ENCODE assay signal across 8 cellular contexts in the genomic region with DNA sequence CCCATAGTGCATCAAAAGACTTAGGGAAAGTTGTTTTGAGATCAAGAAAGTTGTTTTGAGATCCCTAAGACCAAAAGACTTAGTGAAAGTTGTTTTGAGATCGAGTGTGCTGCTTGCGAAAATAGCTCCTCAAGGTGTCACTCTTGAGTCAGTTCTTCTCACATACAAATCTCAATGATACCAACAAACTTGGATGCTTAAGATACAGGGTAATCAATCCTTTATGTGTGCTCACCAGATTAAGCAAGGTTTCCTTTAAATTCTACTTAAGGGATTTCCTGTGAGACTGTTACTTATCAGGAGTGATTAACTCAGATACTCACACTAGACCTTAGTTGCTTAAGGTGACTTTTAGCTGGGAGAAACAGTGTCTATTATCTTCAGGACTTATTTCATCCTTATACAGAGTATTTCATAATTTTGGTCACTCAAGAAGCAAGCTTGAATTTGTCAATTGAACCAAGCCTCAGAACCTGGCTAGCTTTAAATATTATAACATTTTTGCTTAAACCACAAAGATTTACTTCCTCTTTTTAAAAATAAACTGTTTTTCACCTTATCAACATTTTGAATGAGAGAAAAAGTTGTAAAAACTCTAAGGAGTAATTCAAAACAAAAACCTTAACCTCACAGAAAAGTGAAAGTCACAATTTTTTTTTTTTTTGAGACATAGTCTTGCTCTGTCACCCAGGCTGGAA. TPM values are rescaled to one million over a fixed set of nuclear protein-coding genes. Genes with fewer than 3 reads are reported as not detected.
A peak's percentile ranks its signal among the peaks of the same experiment; 100 is the strongest.
DNase-seq lines count a peak whose midpoint lies in the region; ATAC-seq, FAIRE-seq and TF ChIP-seq lines count a peak whose summit lies in the region.

No MANE protein-coding gene starts in this region.

- H3K14ac ChIP-seq in mesenchymal stem cell (ENCODE audit: low read length in 2 of 2): no peak overlapping the region

- intact Hi-C loops in colonic mucosa (cut with DNase I): loop anchor here (2.0 kb wide), 1 partner anchor 188 kb away; no protein-coding TSS in a partner anchor

- H2BK12ac ChIP-seq in mesenchymal stem cell (ENCODE audit: low read length in 2 of 2): no peak overlapping the region

- H3K4me2 ChIP-seq in mesenchymal stem cell (ENCODE audit: low read length, poor library complexity, severe bottlenecking): no peak overlapping the region

- no peak overlapping the region for H2AFZ ChIP-seq in mesenchymal stem cell (ENCODE audit: low read depth, low read length)

- WGBS in mesenchymal stem cell: 0% methylated on average over 2 of the region's 2 CpGs

- peak; percentile 90 for TF ChIP-seq CTCF in D721Med (IDR thresholded peaks at IDR 0.05; ENCODE audit: insufficient read depth, missing control alignments)
- peak; percentile 52 for TF ChIP-seq CTCF in colonic mucosa (IDR thresholded peaks at IDR 0.05)

- no peak overlapping the region for H3K4ac ChIP-seq in mesenchymal stem cell (ENCODE audit: low read depth in 1 of 2, low read length in 2 of 2)

- DNase-seq in D721Med (ENCODE audit: insufficient read length, low spot score): no peak
- DNase-seq in LHCN-M2 (ENCODE audit: low read depth): peak; percentile 49
- DNase-seq in SIG-M5 (lab: John Stamatoyannopoulos, UW): peak; percentile 35
- DNase-seq in colonic mucosa: peak; percentile 31
- DNase-seq in mesenchymal stem cell: peak; percentile 73
- no peak for DNase-seq in T1000 (lab: John Stamatoyannopoulos, UW)
- no peak for DNase-seq in occipital lobe (lab: John Stamatoyannopoulos, UW)

- no peak overlapping the region for H2BK15ac ChIP-seq in mesenchymal stem cell (ENCODE audit: low read depth, poor library complexity, severe bottlenecking)

- H3K4me1 ChIP-seq in colonic mucosa (no peaks in the 10 kb centered on the region), mesenchymal stem cell (ENCODE audit: control insufficient read depth, insufficient read depth, low read depth, low read length) (no peaks in the 10 kb centered on the region)

- no peak overlapping the region for H4K8ac ChIP-seq in mesenchymal stem cell (ENCODE audit: low read length)

- ATAC-seq in GM19035 (IDR thresholded peaks at IDR 0.05; ENCODE audit: unreplicated experiment): peak; percentile 76

- H2BK120ac ChIP-seq in mesenchymal stem cell (ENCODE audit: low read depth, low read length): no peak overlapping the region

- H3K4me3 ChIP-seq in colonic mucosa (no peak overlapping the region), mesenchymal stem cell (ENCODE audit: insufficient read depth in 1 of 2, low read depth in 1 of 2, low read length in 2 of 2) (no peak overlapping the region)

- H3K9ac ChIP-seq in colonic mucosa (ENCODE audit: low read depth in 2 of 2, low read length in 2 of 2) (no peak overlapping the region), mesenchymal stem cell (ENCODE audit: low read length) (peak overlapping the region; percentile 56)

- no peak overlapping the region for H3K23ac ChIP-seq in mesenchymal stem cell (ENCODE audit: low read length in 2 of 2)

- no peaks in the 10 kb centered on the region for H3K36me3 ChIP-seq in colonic mucosa
- H3K36me3 ChIP-seq in mesenchymal stem cell (ENCODE audit: control insufficient read depth in 1 of 2, insufficient read depth in 2 of 2, low read depth in 1 of 2, low read length in 2 of 2): no peaks in the 10 kb centered on the region

- H4K91ac ChIP-seq in mesenchymal stem cell (ENCODE audit: low read length): no peak overlapping the region

- no peak overlapping the region for H2BK5ac ChIP-seq in mesenchymal stem cell (ENCODE audit: low read depth, low read length, poor library complexity, severe bottlenecking)

- H3K9me3 ChIP-seq in colonic mucosa (no peaks in the 10 kb centered on the region), mesenchymal stem cell (ENCODE audit: control insufficient read depth, low read length) (no peaks in the 10 kb centered on the region)

- H3K27me3 ChIP-seq in colonic mucosa: no peaks in the 10 kb centered on the region
- H3K27me3 ChIP-seq in mesenchymal stem cell (ENCODE audit: control insufficient read depth in 1 of 2, insufficient read depth in 1 of 2, low read length in 2 of 2): peaks cover 3 to 20% of the 10 kb centered on the region in 2 experiments

- H3K27ac ChIP-seq in colonic mucosa (no peak overlapping the region), mesenchymal stem cell (ENCODE audit: low read length, poor library complexity, severe bottlenecking) (no peak overlapping the region)

- peak; percentile 87 for FAIRE-seq in D721Med (lab: Jason Lieb, UNC)

- H3K18ac ChIP-seq in mesenchymal stem cell (ENCODE audit: low read depth in 1 of 2, low read length in 2 of 2): no peak overlapping the region

- H3K79me1 ChIP-seq in mesenchymal stem cell (replicated peaks; ENCODE audit: low read length, poor library complexity, severe bottlenecking): no peaks in the 10 kb centered on the region

- no peak overlapping the region for H2AK5ac ChIP-seq in mesenchymal stem cell (ENCODE audit: low read length, severe bottlenecking)

RNA-seq across cellular contexts. Expression of a gene that starts 8.0 kb away (rescaled TPM):
- total RNA-seq in LHCN-M2 (2014; rRNA removed) (15.6 and 15.7 TPM in 2 replicates), colonic mucosa (10 to 100 TPM; 11.5 to 21.0 TPM), occipital lobe (101 TPM)
- 3.1 TPM for polyA plus RNA-seq in LHCN-M2 (2012)
- polyA plus RNA-seq in mesenchymal stem cell (2013, experiment 1 of 2): 6.0 TPM
- polyA plus RNA-seq in mesenchymal stem cell (2013, experiment 2 of 2): 6.2 TPM

RNA-seq across cellular contexts. Expression of a gene that starts 56.2 kb away (rescaled TPM):
- total RNA-seq in LHCN-M2 (2014; rRNA removed) (40.3 and 54.2 TPM in 2 replicates), colonic mucosa (10 to 100 TPM; 25.7 to 37.7 TPM), occipital lobe (41.0 TPM)
- polyA plus RNA-seq in LHCN-M2 (2012): 38.1 TPM
- polyA plus RNA-seq in mesenchymal stem cell (2013, experiment 1 of 2): 104 TPM
- 107 TPM for polyA plus RNA-seq in mesenchymal stem cell (2013, experiment 2 of 2)

Comparison
In these comparisons a context has a peak if more than half of its experiments do, and no peak if none do; other contexts are left out.
1. DNase-seq: peak in LHCN-M2 (single experiment), SIG-M5 (single experiment), colonic mucosa (single experiment) and mesenchymal stem cell (single experiment); none in D721Med (single experiment), T1000 (single experiment) and occipital lobe (single experiment).